Comparison of ENCODE assay signal across 15 cellular contexts in the genomic region with DNA sequence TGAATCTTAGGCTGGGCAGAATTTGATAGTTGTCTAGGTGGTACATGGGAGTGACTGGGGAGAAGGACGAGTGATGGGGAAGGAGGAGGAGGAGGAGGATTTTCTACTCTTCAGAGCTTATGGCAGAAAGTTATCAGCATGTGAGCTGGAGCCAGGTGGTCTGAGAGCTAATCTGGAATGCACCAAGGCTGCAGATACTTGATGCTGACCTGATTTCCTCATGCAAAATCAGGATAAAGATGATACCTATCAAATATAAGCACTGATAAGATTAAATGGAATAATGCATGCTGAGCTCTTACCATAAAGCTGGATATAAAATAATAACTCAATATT.
A peak's percentile ranks its signal among the peaks of the same experiment; 100 is the strongest.
DNase-seq lines count a peak whose midpoint lies in the region; ATAC-seq and TF ChIP-seq lines count a peak whose summit lies in the region.
"Had no signal": no experiment of that assay in that cellular context is flagged by ENCODE, and none has a peak within 500 bp of the region (broad histone marks: within the 10 kb centered on the region; RNA-seq: fewer than 3 reads in every experiment).

No MANE protein-coding gene starts in this region.

- no peaks in the 10 kb centered on the region for H3K36me3 Mint-ChIP-seq in WTC11
- H3K36me3 Mint-ChIP-seq: CD4-positive, CD25-positive, alpha-beta regulatory T cell had no signal

- intact Hi-C loops in heart right ventricle (cut with DNase I): no loop called here

- no peaks in the 10 kb centered on the region for H3K36me3 ChIP-seq in H7 (replicated peaks; ENCODE audit: control insufficient read depth, insufficient read depth, low read length)
- H3K36me3 ChIP-seq in HUES64 (ENCODE audit: insufficient read depth, low read length): no peaks in the 10 kb centered on the region
- H3K36me3 ChIP-seq in iPS-20b (ENCODE audit: insufficient read depth, low read depth, low read length): no peaks in the 10 kb centered on the region
- H3K36me3 ChIP-seq in heart right ventricle: no peaks in the 10 kb centered on the region
- H3K36me3 ChIP-seq: BE2C had no signal

- peaks cover 10% of the 10 kb centered on the region for H3K4me1 ChIP-seq in HUES64 (ENCODE audit: insufficient read depth, low read length)
- H3K4me1 ChIP-seq in iPS-20b (ENCODE audit: insufficient read depth, low read length): peaks cover 7% of the 10 kb centered on the region; the same call in 1 of the 2 replicates
- H3K4me1 ChIP-seq in heart right ventricle: no peaks in the 10 kb centered on the region
- H3K4me1 ChIP-seq: BE2C, Caco-2 had no signal

- CTCF ChIA-PET in WTC11 (lab: Charles Lee): no interaction called here

- peaks cover 7% of the 10 kb centered on the region for H3K9me3 Mint-ChIP-seq in WTC11
- H3K9me3 Mint-ChIP-seq: HFFc6 had no signal

- TF ChIP-seq CTCF in WTC11 (IDR thresholded peaks at IDR 0.05): no peak
- no peak for TF ChIP-seq CTCF in heart right ventricle (IDR thresholded peaks at IDR 0.05)

- H3K4me3 ChIP-seq in H7 (ENCODE audit: insufficient read depth, low read depth, low read length) (no peak overlapping the region), HUES64 (ENCODE audit: low read length) (no peak overlapping the region), iPS-20b (ENCODE audit: low read length) (0 out of 2 replicates have a peak overlapping the region, but pooled peaks have one; percentile 20), heart right ventricle (no peak overlapping the region)
- H3K4me3 ChIP-seq: K562 had no signal

- WGBS in HUES64: 27% methylated on average over 1 of the region's 1 CpG
- 63 to 64% methylated on average over 1 of the region's 1 CpG for WGBS in heart right ventricle, 2 donors

- peak overlapping the region; percentile 12; the same call in 1 of the 2 replicates for H3K9ac ChIP-seq in HUES64 (ENCODE audit: low read depth, low read length)
- 0 out of 2 replicates have a peak overlapping the region, but pooled peaks have one; percentile 2 for H3K9ac ChIP-seq in iPS-20b (ENCODE audit: low read depth, low read length)

- no peaks in the 10 kb centered on the region for H3K27me3 Mint-ChIP-seq in WTC11 (ENCODE audit: low read depth)
- H3K27me3 Mint-ChIP-seq: CD4-positive, CD25-positive, alpha-beta regulatory T cell had no signal

- peak overlapping the region; percentile 42; the same call in 1 of the 2 replicates for H3K4me3 Mint-ChIP-seq in WTC11
- H3K4me3 Mint-ChIP-seq: CD4-positive, CD25-positive, alpha-beta regulatory T cell; HFFc6 had no signal

- H3K9me3 ChIP-seq in HUES64 (ENCODE audit: insufficient read depth, low read depth, low read length): no peaks in the 10 kb centered on the region
- no peaks in the 10 kb centered on the region for H3K9me3 ChIP-seq in iPS-20b (ENCODE audit: insufficient read depth, low read depth, low read length)
- no peaks in the 10 kb centered on the region for H3K9me3 ChIP-seq in heart right ventricle
- H3K9me3 ChIP-seq: BE2C, Caco-2 had no signal

- H3K27ac ChIP-seq in HUES64 (ENCODE audit: low read depth, low read length) (peak overlapping the region; percentile 64; the same call in 1 of the 2 replicates), iPS-20b (ENCODE audit: low read length) (no peak overlapping the region), heart right ventricle (no peak overlapping the region)

- peak overlapping the region; percentile 91; the same call in 1 of the 2 replicates for H3K27ac Mint-ChIP-seq in WTC11
- H3K27ac Mint-ChIP-seq: CD4-positive, CD25-positive, alpha-beta regulatory T cell; HFFc6 had no signal

- POLR2A ChIA-PET in WTC11 (lab: Charles Lee): interaction anchor here (0.9 kb wide), 1 partner anchor 10 kb away, joined by 3 read pairs; no protein-coding TSS in a partner anchor

- peak; percentile 70 for ATAC-seq in WTC11
- ATAC-seq in HG03439 (IDR thresholded peaks at IDR 0.05; ENCODE audit: unreplicated experiment): no peak
- ATAC-seq in heart right ventricle: no peak
- ATAC-seq in SK-N-SH treated with all-trans-retinoic acid at 6 μM for 48 hours: no peak
- ATAC-seq: HCT116, K562 had no signal

- no peaks in the 10 kb centered on the region for H3K27me3 ChIP-seq in H7 (ENCODE audit: control insufficient read depth, insufficient read depth, low read length)
- no peaks in the 10 kb centered on the region for H3K27me3 ChIP-seq in HUES64 (ENCODE audit: insufficient read depth, low read length)
- no peaks in the 10 kb centered on the region for H3K27me3 ChIP-seq in iPS-20b (ENCODE audit: insufficient read depth, low read length)
- H3K27me3 ChIP-seq in heart right ventricle: no peaks in the 10 kb centered on the region
- H3K27me3 ChIP-seq: BE2C had no signal

- peaks cover 20% of the 10 kb centered on the region for H3K4me1 Mint-ChIP-seq in WTC11
- H3K4me1 Mint-ChIP-seq: CD4-positive, CD25-positive, alpha-beta regulatory T cell had no signal

- DNase-seq in H7: peak; percentile 7
- DNase-seq in WTC11 (ENCODE audit: low spot score): no peak
- DNase-seq in heart right ventricle: no peak
- DNase-seq: BE2C; C1 segment of cervical spinal cord; Caco-2; CD4-positive, CD25-positive, alpha-beta regulatory T cell; HFFc6; IMR-90 had no signal

TF ChIP-seq in WTC11, 78 proteins besides CTCF, POLR2A, EP300 and RAD21:
- TF ChIP-seq MYBL2 (CRISPR knock-in tag; IDR thresholded peaks at IDR 0.05) (no peak), SP1 (CRISPR knock-in tag; conservative IDR thresholded peaks at IDR 0.05) (no peak), JAZF1 (CRISPR knock-in tag; IDR thresholded peaks at IDR 0.05) (no peak), ZNF219 (CRISPR knock-in tag; IDR thresholded peaks at IDR 0.05; ENCODE audit: borderline replicate concordance) (no peak)
- TF ChIP-seq, protein P1, sequence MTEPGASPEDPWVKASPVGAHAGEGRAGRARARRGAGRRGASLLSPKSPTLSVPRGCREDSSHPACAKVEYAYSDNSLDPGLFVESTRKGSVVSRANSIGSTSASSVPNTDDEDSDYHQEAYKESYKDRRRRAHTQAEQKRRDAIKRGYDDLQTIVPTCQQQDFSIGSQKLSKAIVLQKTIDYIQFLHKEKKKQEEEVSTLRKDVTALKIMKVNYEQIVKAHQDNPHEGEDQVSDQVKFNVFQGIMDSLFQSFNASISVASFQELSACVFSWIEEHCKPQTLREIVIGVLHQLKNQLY (CRISPR knock-in tag; IDR thresholded peaks at IDR 0.05): no peak
TF ChIP-seq in WTC11: peak in this region for 0.

TF ChIP-seq in SK-N-SH treated with all-trans-retinoic acid at 6 μM for 48 hours, 23 proteins besides CTCF, POLR2A, EP300 and RAD21:
- TF ChIP-seq, protein P2, sequence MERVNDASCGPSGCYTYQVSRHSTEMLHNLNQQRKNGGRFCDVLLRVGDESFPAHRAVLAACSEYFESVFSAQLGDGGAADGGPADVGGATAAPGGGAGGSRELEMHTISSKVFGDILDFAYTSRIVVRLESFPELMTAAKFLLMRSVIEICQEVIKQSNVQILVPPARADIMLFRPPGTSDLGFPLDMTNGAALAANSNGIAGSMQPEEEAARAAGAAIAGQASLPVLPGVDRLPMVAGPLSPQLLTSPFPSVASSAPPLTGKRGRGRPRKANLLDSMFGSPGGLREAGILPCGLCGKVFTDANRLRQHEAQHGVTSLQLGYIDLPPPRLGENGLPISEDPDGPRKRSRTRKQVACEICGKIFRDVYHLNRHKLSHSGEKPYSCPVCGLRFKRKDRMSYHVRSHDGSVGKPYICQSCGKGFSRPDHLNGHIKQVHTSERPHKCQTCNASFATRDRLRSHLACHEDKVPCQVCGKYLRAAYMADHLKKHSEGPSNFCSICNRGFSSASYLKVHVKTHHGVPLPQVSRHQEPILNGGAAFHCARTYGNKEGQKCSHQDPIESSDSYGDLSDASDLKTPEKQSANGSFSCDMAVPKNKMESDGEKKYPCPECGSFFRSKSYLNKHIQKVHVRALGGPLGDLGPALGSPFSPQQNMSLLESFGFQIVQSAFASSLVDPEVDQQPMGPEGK (CRISPR knock-in tag; IDR thresholded peaks at IDR 0.05; ENCODE audit: borderline replicate concordance): no peak
- TF ChIP-seq, protein P3, sequence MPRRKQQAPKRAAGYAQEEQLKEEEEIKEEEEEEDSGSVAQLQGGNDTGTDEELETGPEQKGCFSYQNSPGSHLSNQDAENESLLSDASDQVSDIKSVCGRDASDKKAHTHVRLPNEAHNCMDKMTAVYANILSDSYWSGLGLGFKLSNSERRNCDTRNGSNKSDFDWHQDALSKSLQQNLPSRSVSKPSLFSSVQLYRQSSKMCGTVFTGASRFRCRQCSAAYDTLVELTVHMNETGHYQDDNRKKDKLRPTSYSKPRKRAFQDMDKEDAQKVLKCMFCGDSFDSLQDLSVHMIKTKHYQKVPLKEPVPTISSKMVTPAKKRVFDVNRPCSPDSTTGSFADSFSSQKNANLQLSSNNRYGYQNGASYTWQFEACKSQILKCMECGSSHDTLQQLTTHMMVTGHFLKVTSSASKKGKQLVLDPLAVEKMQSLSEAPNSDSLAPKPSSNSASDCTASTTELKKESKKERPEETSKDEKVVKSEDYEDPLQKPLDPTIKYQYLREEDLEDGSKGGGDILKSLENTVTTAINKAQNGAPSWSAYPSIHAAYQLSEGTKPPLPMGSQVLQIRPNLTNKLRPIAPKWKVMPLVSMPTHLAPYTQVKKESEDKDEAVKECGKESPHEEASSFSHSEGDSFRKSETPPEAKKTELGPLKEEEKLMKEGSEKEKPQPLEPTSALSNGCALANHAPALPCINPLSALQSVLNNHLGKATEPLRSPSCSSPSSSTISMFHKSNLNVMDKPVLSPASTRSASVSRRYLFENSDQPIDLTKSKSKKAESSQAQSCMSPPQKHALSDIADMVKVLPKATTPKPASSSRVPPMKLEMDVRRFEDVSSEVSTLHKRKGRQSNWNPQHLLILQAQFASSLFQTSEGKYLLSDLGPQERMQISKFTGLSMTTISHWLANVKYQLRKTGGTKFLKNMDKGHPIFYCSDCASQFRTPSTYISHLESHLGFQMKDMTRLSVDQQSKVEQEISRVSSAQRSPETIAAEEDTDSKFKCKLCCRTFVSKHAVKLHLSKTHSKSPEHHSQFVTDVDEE (CRISPR knock-in tag; IDR thresholded peaks at IDR 0.05): no peak
TF ChIP-seq in SK-N-SH treated with all-trans-retinoic acid at 6 μM for 48 hours: peak in this region for 0.
